Comparison of ENCODE assay signal across 8 cellular contexts in the genomic region with DNA sequence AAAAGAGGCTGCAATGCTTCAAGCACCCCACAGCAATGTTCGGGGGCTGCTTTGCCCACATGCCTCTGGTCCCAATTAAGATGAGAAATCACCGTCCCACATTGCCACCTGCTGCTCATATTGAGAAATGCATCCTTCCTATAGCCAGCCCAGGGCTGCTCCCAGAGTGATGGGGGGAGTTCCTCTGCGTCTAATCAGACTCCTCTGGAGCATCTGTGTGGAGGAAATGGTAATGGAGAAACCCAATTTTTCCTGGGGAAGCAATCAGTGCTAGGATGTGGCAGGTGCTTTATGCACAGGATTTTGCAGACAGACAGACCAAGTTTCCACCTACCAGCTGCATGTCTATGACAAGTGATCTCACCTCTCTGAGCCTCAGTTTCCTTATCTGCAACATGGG. TPM values are rescaled to one million over a fixed set of nuclear protein-coding genes. Genes with fewer than 3 reads are reported as not detected.
DNase-seq lines count a peak whose midpoint lies in the region; ATAC-seq and TF ChIP-seq lines count a peak whose summit lies in the region.

No MANE protein-coding gene starts in this region.

- H3K36me3 ChIP-seq in PC-3 (ENCODE audit: low read depth, low read length) (no peaks in the 10 kb centered on the region), osteoblast (ENCODE audit: insufficient read depth, low read length) (peaks cover 8% of the 10 kb centered on the region), transverse colon (no peaks in the 10 kb centered on the region)

- H3F3A ChIP-seq in PC-3 (ENCODE audit: low read length, unreplicated experiment): no peaks in the 10 kb centered on the region

- peak; percentile 63 for DNase-seq in Daoy (ENCODE audit: low read depth)
- peak; percentile 58 for DNase-seq in Jurkat, Clone E6-1 (ENCODE audit: low read depth, low spot score)
- DNase-seq in PC-3: peak; percentile 88
- DNase-seq in activated T-cell treated with anti-CD3 and anti-CD28 coated beads, Interleukin-2, amount 50 U/mL, for 48 hours: peak; percentile 79 to 82
- DNase-seq in fibroblast of pulmonary artery (ENCODE audit: low read depth): peak; percentile 66
- DNase-seq in osteoblast (ENCODE audit: insufficient read length, low spot score, missing footprints): no peak
- DNase-seq in transverse colon: peak; percentile 52

- BruUV-seq in PC-3 (replicated peaks; lab: Mats Ljungman, UMichigan): no TSS peak

- H3K4me2 ChIP-seq in PC-3 (ENCODE audit: low read length) (no peak overlapping the region), osteoblast (ENCODE audit: insufficient read depth, low read length) (no peak overlapping the region)

- no peaks in the 10 kb centered on the region for H3K79me2 ChIP-seq in PC-3 (ENCODE audit: low read length)
- H3K79me2 ChIP-seq in osteoblast (ENCODE audit: insufficient read depth, low read length): no peaks in the 10 kb centered on the region

- no peaks in the 10 kb centered on the region for H3K9me2 ChIP-seq in PC-3 (replicated peaks; ENCODE audit: low read length)

- no peaks in the 10 kb centered on the region for H3K9me3 ChIP-seq in PC-3 (ENCODE audit: low read length)
- peaks cover 3% of the 10 kb centered on the region for H3K9me3 ChIP-seq in osteoblast (ENCODE audit: low read depth, low read length)
- H3K9me3 ChIP-seq in transverse colon: no peaks in the 10 kb centered on the region

- H4K20me1 ChIP-seq in PC-3 (ENCODE audit: low read length) (no peaks in the 10 kb centered on the region), osteoblast (ENCODE audit: insufficient read depth, low read length) (no peaks in the 10 kb centered on the region)

- in situ Hi-C loops in transverse colon (cut with MboI; ENCODE audit: low pct_ligation_motif_present in 1 of 4, low pct_unique_long_range_greater_than_20kb in 1 of 4, low sequenced_read_pairs in 3 of 4): no loop called here

- H3K27ac ChIP-seq in PC-3 (ENCODE audit: low read length) (no peak overlapping the region), osteoblast (ENCODE audit: low read depth, low read length) (no peak overlapping the region), transverse colon (no peak overlapping the region)

- TF ChIP-seq CTCF in PC-3 (conservative IDR thresholded peaks at IDR 0.05; ENCODE audit: low read depth, low read length) (peak; percentile 98), fibroblast of pulmonary artery (IDR thresholded peaks at IDR 0.05; ENCODE audit: low read length, missing control alignments) (peak; percentile 75), osteoblast (IDR thresholded peaks at IDR 0.05; ENCODE audit: extremely low read depth, low read depth, low read length) (peak; percentile 84), transverse colon (IDR thresholded peaks at IDR 0.05) (peak; percentile 72 to 82 (median 80))

- POLR2A ChIA-PET in PC-3 (lab: Charles Lee; ENCODE audit: unreplicated experiment): no interaction called here

- no peak overlapping the region for H3K9ac ChIP-seq in PC-3 (ENCODE audit: low read length)

- intact Hi-C loops in PC-3 (cut with micrococcal nuclease): loop anchor here (1.0 kb wide), 2 partner anchors 200 to 288 kb away; no protein-coding TSS in a partner anchor
- intact Hi-C loops in transverse colon (cut with DNase I; ENCODE audit: low total_unique reads): no loop called here

- no peak for TF ChIP-seq EP300 in transverse colon (IDR thresholded peaks at IDR 0.05; ENCODE audit: low read depth)

- no peak overlapping the region for H2AFZ ChIP-seq in PC-3 (ENCODE audit: low read length)
- H2AFZ ChIP-seq in osteoblast (ENCODE audit: low read length): no peak overlapping the region

- peak; percentile 85 for ATAC-seq in PC-3
- no peak for ATAC-seq in GM21717 (IDR thresholded peaks at IDR 0.05; ENCODE audit: unreplicated experiment)

- H3K27me3 ChIP-seq in PC-3 (ENCODE audit: low read length) (peaks cover 15% of the 10 kb centered on the region), osteoblast (ENCODE audit: insufficient read depth, low read length) (no peaks in the 10 kb centered on the region), transverse colon (peaks cover 5% of the 10 kb centered on the region)

- TF ChIP-seq POLR2A in transverse colon (IDR thresholded peaks at IDR 0.05): no peak

- CTCF ChIA-PET in PC-3 (lab: Charles Lee): no interaction called here

- WGBS in transverse colon (ENCODE audit: low coverage in 1 of 2), 2 donors: 0 to 5% methylated on average over 3 of the region's 3 CpGs

- H3K4me1 ChIP-seq in PC-3 (ENCODE audit: insufficient read depth, low read length) (peaks cover 14% of the 10 kb centered on the region), osteoblast (ENCODE audit: insufficient read depth, low read length) (peaks cover 6% of the 10 kb centered on the region), transverse colon (no peaks in the 10 kb centered on the region)

- H3K4me3 ChIP-seq in Jurkat, Clone E6-1 (ENCODE audit: low read length): no peak overlapping the region
- no peak overlapping the region for H3K4me3 ChIP-seq in PC-3 (ENCODE audit: low read length)
- H3K4me3 ChIP-seq in fibroblast of pulmonary artery (replicated peaks; ENCODE audit: low read depth, low read length): no peak overlapping the region
- H3K4me3 ChIP-seq in osteoblast (ENCODE audit: insufficient read depth, low read length): no peak overlapping the region
- H3K4me3 ChIP-seq in transverse colon: no peak overlapping the region

RNA-seq across cellular contexts. Expression of a gene that starts 33.6 kb away (rescaled TPM):
- 0.54 and 0.57 TPM in 2 replicates for total RNA-seq in Daoy (2014; rRNA removed; shearing (Covaris generic))
- not detected for polyA plus RNA-seq in Jurkat, Clone E6-1 (2012; ENCODE audit: insufficient read depth, insufficient read length)
- total RNA-seq in PC-3 (2014; rRNA removed) (0.18 TPM in 1 of 2 replicates, not detected in the other), osteoblast (33.6 and 89.8 TPM in 2 replicates), transverse colon (10 to 100 TPM in 3 of 4 donors, 1 to 10 TPM in 1; 9.4 to 22.3 (median 15.6) TPM)

RNA-seq across cellular contexts. Expression of a gene that starts 51.8 kb away (rescaled TPM):
- total RNA-seq in Daoy (2014; rRNA removed; shearing (Covaris generic)): under 0.01 TPM in 1 of 2 replicates, not detected in the other
- polyA plus RNA-seq in Jurkat, Clone E6-1 (2012; ENCODE audit: insufficient read depth, insufficient read length): not detected
- total RNA-seq in PC-3 (2014; rRNA removed) (0.04 and 0.35 TPM in 2 replicates), osteoblast (under 0.01 TPM in 2 replicates), transverse colon (1 to 10 TPM; 1.9 to 5.6 (median 2.3) TPM)
